In genomic region chr1:56028879-56029278, GRCh38 we compare ENCODE assay signal across 21 cellular contexts.
DNase-seq lines count a peak whose midpoint lies in the region; ATAC-seq, FAIRE-seq and TF ChIP-seq lines count a peak whose summit lies in the region.
"Had no signal": no experiment of that assay in that cellular context is flagged by ENCODE, and none has a peak within 500 bp of the region (broad histone marks: within the 10 kb centered on the region; RNA-seq: fewer than 3 reads in every experiment).

No MANE protein-coding gene starts in this region.

- no peaks in the 10 kb centered on the region for H4K20me1 ChIP-seq in GM12878 (ENCODE audit: control insufficient read depth, insufficient read depth)
- H4K20me1 ChIP-seq: BLaER1 treated with 17β-estradiol and CSF1 and Interleukin-3, amounts not matched to agents 10 nM and 100 nM had no signal

- TF ChIP-seq POLR2A in GM12878 (IDR thresholded peaks at IDR 0.05; ENCODE audit: low read depth, low read length), result no peak

- H3K4me2 ChIP-seq in GM12878 (ENCODE audit: control insufficient read depth, insufficient read depth), result no peak overlapping the region
- H3K4me2 ChIP-seq: A549; BLaER1 treated with 17β-estradiol and CSF1 and Interleukin-3, amounts not matched to agents 10 nM and 100 nM had no signal

- H3K9ac ChIP-seq in GM12878 (ENCODE audit: control insufficient read depth, insufficient read depth, low read length), result no peak overlapping the region
- H3K9ac ChIP-seq: BLaER1 treated with 17β-estradiol and CSF1 and Interleukin-3, amounts not matched to agents 10 nM and 100 nM had no signal

- H3K4me3 ChIP-seq in GM12878, result no peak overlapping the region
- no peak overlapping the region for H3K4me3 ChIP-seq in mucosa of descending colon
- no peak overlapping the region for H3K4me3 ChIP-seq in small intestine (ENCODE audit: low read depth in 1 of 2, low read length in 2 of 2)
- H3K4me3 ChIP-seq in coronary artery, result no peak overlapping the region
- H3K4me3 ChIP-seq: A549; BLaER1 treated with 17β-estradiol and CSF1 and Interleukin-3, amounts not matched to agents 10 nM and 100 nM; HAP-1 had no signal

- H3K27me3 ChIP-seq in GM12878 (replicated peaks in 1 of 2; ENCODE audit: control insufficient read depth in 2 of 2, insufficient read depth in 2 of 2, low read length in 1 of 2) (no peaks in the 10 kb centered on the region), small intestine (ENCODE audit: control insufficient read depth in 2 of 2, insufficient read depth in 2 of 2, low read length in 2 of 2) (no peaks in the 10 kb centered on the region)
- H3K27me3 ChIP-seq: BE2C; BLaER1 treated with 17β-estradiol and CSF1 and Interleukin-3, amounts not matched to agents 10 nM and 100 nM had no signal

- RAD21 ChIA-PET in GM12878 (lab: Charles Lee; ENCODE audit: unreplicated experiment), result interaction anchor here (1.2 to 1.7 kb wide), 3 partner anchors 92 to 545 kb away, joined by 3 to 5 read pairs (median 3); no protein-coding TSS in a partner anchor

- 20% methylated on average over 1 of the region's 1 CpG for WGBS in GM12878 (ENCODE audit: insufficient coverage, insufficient replicate concordance, low lambda C conversion rate, missing lambda C conversion rate)
- 29 to 65% (median 30%) methylated on average over 1 of the region's 1 CpG for WGBS in small intestine, 3 donors

- H3K27ac ChIP-seq in GM12878 (ENCODE audit: control insufficient read depth, insufficient read depth), result no peak overlapping the region
- no peak overlapping the region for H3K27ac ChIP-seq in small intestine (ENCODE audit: low read depth in 1 of 2, low read length in 1 of 2)
- no peak overlapping the region for H3K27ac ChIP-seq in coronary artery
- H3K27ac ChIP-seq: A549; BLaER1 treated with 17β-estradiol and CSF1 and Interleukin-3, amounts not matched to agents 10 nM and 100 nM had no signal

- TF ChIP-seq EP300 in GM12878 (IDR thresholded peaks at IDR 0.05; ENCODE audit: borderline replicate concordance in 1 of 2, control insufficient read depth in 1 of 2, low read depth in 2 of 2, low read length in 2 of 2), result no peak

- H3K4me1 ChIP-seq in GM12878 (ENCODE audit: control insufficient read depth, insufficient read depth, low read length) (no peaks in the 10 kb centered on the region; the same call in 1 of the 2 replicates), mucosa of descending colon (ENCODE audit: low read depth) (no peaks in the 10 kb centered on the region), small intestine (ENCODE audit: control insufficient read depth in 2 of 2, insufficient read depth in 1 of 2, low read depth in 1 of 2, low read length in 1 of 2) (no peaks in the 10 kb centered on the region)
- H3K4me1 ChIP-seq: A549; BE2C; BLaER1 treated with 17β-estradiol and CSF1 and Interleukin-3, amounts not matched to agents 10 nM and 100 nM; HAP-1 had no signal

- DNase-seq in GM12878 (ENCODE audit: low read depth, low spot score) (no peak), mucosa of descending colon (peak in 1 of 3 donors; percentile 13), small intestine (peak; percentile 59), HPDE6-E6E7 (ENCODE audit: extremely low spot score) (no peak), coronary artery (ENCODE audit: low spot score) (no peak), NCI-H187 treated with DMSO at 0.1 percent for 48 hours (lab: John Stamatoyannopoulos, UW) (no peak)
- DNase-seq: 8988T; ACHN; AML-193; BE2C; Calu3; CD4-positive, alpha-beta T cell; COR-L47; DMS79 treated with DMSO at 0.1 percent for 48 hours; GF-D8; GOT3 had no signal

- H3K79me2 ChIP-seq in GM12878 (ENCODE audit: control insufficient read depth, insufficient read depth, low read length), result no peaks in the 10 kb centered on the region

- in situ Hi-C loops in GM12878 (cut with MboI), result no loop called here

- no peak for TF ChIP-seq RAD21 in GM12878 (IDR thresholded peaks at IDR 0.05; ENCODE audit: insufficient read depth, low read depth, low read length)

- intact Hi-C loops in GM12878 (cut with micrococcal nuclease; ENCODE audit: unreplicated experiment) (loop anchor here (5.0 kb wide), 1 partner anchor 303 kb away; no protein-coding TSS in a partner anchor), mucosa of descending colon (cut with DNase I, micrococcal nuclease) (no loop called here)

- H3K36me3 ChIP-seq in GM12878 (ENCODE audit: control insufficient read depth in 2 of 2, insufficient read depth in 2 of 2, low read length in 1 of 2), result no peaks in the 10 kb centered on the region
- H3K36me3 ChIP-seq in mucosa of descending colon (ENCODE audit: low read depth), result no peaks in the 10 kb centered on the region
- no peaks in the 10 kb centered on the region for H3K36me3 ChIP-seq in small intestine (ENCODE audit: control insufficient read depth in 2 of 2, insufficient read depth in 2 of 2, low read length in 2 of 2)
- H3K36me3 ChIP-seq: BE2C; BLaER1 treated with 17β-estradiol and CSF1 and Interleukin-3, amounts not matched to agents 10 nM and 100 nM; HAP-1 had no signal

- TF ChIP-seq CTCF in GM12878 (IDR thresholded peaks at IDR 0.05 in 2 of 3, conservative IDR thresholded peaks at IDR 0.05 in 1 of 3; ENCODE audit: control insufficient read depth in 2 of 3, extremely low read depth in 1 of 3, insufficient read depth in 1 of 3, low read depth in 3 of 3, low read length in 3 of 3), result no peak
- no peak for TF ChIP-seq CTCF in mucosa of descending colon (IDR thresholded peaks at IDR 0.05)
- TF ChIP-seq CTCF in coronary artery (IDR thresholded peaks at IDR 0.05), result no peak

- SMC1A ChIA-PET in GM12878 (lab: Charles Lee; ENCODE audit: uncharacterized antibody, unreplicated experiment), result interaction anchor here (0.9 to 2.6 kb wide), 5 partner anchors 16 to 104 kb away, joined by 3 to 7 read pairs (median 3); no protein-coding TSS in a partner anchor

- CTCF ChIA-PET in GM12878 (lab: Yijun Ruan, JAX), result interaction anchor here (1.4 kb wide), 1 partner anchor 13 kb away, joined by 3 read pairs; no protein-coding TSS in a partner anchor

- FAIRE-seq in GM12878 (lab: Jason Lieb, UNC), result no peak
- no peak for FAIRE-seq in small intestine (lab: Jason Lieb, UNC)
- FAIRE-seq: A549, GM12892, H54 had no signal

- ATAC-seq in GM12878, result peak; percentile 32
- ATAC-seq in mucosa of descending colon, result peak; percentile 90
- ATAC-seq: A549 had no signal

- H2AFZ ChIP-seq in GM12878 (ENCODE audit: control insufficient read depth, low read depth, low read length), result no peak overlapping the region

- no TSS peak for BruUV-seq in GM12878 (replicated peaks; lab: Mats Ljungman, UMichigan)

- H3K9me3 ChIP-seq in GM12878 (replicated peaks; ENCODE audit: control insufficient read depth, insufficient read depth, low read length), result no peaks in the 10 kb centered on the region; the same call in 2 of the 3 replicates
- H3K9me3 ChIP-seq in mucosa of descending colon, result no peaks in the 10 kb centered on the region
- no peaks in the 10 kb centered on the region for H3K9me3 ChIP-seq in small intestine (ENCODE audit: control insufficient read depth, low read depth)
- H3K9me3 ChIP-seq: A549; BE2C; BLaER1 treated with 17β-estradiol and CSF1 and Interleukin-3, amounts not matched to agents 10 nM and 100 nM; HAP-1 had no signal

- POLR2A ChIA-PET in GM12878 (lab: Charles Lee), result no interaction called here

TF ChIP-seq in GM12878, 131 proteins besides CTCF, POLR2A, EP300 and RAD21:
- TF ChIP-seq CBFB (IDR thresholded peaks at IDR 0.05; ENCODE audit: low read depth) (no peak), ESRRA (IDR thresholded peaks at IDR 0.05; ENCODE audit: low read length) (no peak), KAT2A (conservative IDR thresholded peaks at IDR 0.05; ENCODE audit: control insufficient read depth, low read depth, low read length) (no peak)
- TF ChIP-seq, protein P1, sequence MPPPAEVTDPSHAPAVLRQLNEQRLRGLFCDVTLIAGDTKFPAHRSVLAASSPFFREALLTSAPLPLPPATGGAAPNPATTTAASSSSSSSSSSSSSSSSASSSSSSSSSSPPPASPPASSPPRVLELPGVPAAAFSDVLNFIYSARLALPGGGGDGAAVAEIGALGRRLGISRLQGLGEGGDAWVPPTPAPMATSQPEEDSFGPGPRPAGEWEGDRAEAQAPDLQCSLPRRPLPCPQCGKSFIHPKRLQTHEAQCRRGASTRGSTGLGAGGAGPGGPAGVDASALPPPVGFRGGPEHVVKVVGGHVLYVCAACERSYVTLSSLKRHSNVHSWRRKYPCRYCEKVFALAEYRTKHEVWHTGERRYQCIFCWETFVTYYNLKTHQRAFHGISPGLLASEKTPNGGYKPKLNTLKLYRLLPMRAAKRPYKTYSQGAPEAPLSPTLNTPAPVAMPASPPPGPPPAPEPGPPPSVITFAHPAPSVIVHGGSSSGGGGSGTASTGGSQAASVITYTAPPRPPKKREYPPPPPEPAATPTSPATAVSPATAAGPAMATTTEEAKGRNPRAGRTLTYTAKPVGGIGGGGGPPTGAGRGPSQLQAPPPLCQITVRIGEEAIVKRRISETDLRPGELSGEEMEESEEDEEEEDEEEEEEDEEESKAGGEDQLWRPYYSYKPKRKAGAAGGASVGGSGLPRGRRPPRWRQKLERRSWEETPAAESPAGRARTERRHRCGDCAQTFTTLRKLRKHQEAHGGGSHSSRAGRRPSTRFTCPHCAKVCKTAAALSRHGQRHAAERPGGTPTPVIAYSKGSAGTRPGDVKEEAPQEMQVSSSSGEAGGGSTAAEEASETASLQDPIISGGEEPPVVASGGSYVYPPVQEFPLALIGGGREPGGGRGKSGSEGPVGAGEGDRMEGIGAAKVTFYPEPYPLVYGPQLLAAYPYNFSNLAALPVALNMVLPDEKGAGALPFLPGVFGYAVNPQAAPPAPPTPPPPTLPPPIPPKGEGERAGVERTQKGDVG (CRISPR knock-in tag; IDR thresholded peaks at IDR 0.05), result no peak
TF ChIP-seq in GM12878: peak in this region for 0.
